ENCODE assay signal across 20 cellular contexts in genomic region chr1:21271550-21271949, GRCh38. TPM values are rescaled to one million over a fixed set of nuclear protein-coding genes. Genes with fewer than 3 reads are reported as not detected.
DNase-seq lines count a peak whose midpoint lies in the region; ATAC-seq and TF ChIP-seq lines count a peak whose summit lies in the region.
"Had no signal": no experiment of that assay in that cellular context is flagged by ENCODE, and none has a peak within 500 bp of the region (broad histone marks: within the 10 kb centered on the region; RNA-seq: fewer than 3 reads in every experiment).

No MANE protein-coding gene starts in this region.

- no peaks in the 10 kb centered on the region for H3K9me3 ChIP-seq in T-helper 17 cell (ENCODE audit: control insufficient read depth, low read length, poor library complexity, severe bottlenecking)
- H3K9me3 ChIP-seq in upper lobe of right lung = no peaks in the 10 kb centered on the region

- no peaks in the 10 kb centered on the region for H3K27me3 Mint-ChIP-seq in activated T-cell treated with anti-CD3 and anti-CD28 coated beads, Interleukin-2, amount 50 U/mL, for 72 hours (ENCODE audit: low read depth)
- no peaks in the 10 kb centered on the region for H3K27me3 Mint-ChIP-seq in T-helper 17 cell
- H3K27me3 Mint-ChIP-seq in stimulated activated memory B cell treated with anti-CD40 and anti-IgM and Interleukin-4, amounts not matched to agents 10 μg/mL and 1 μg/mL and 100 μg/mL, for 72 hours = no peaks in the 10 kb centered on the region
- H3K27me3 Mint-ChIP-seq: activated naive CD4-positive, alpha-beta T cell treated with anti-CD3 and anti-CD28 coated beads, Interleukin-2, amount 10 ng/mL, durations not matched to agents 7 days and 5 days; natural killer cell treated with Interleukin-12 subunit alpha and Interleukin-12 subunit beta and Interleukin-15 and Interleukin-18, amount 100 ng/mL, for 72 hours had no signal

- H3K27ac ChIP-seq in upper lobe of right lung = no peak overlapping the region
- H3K27ac ChIP-seq: BLaER1 treated with 17β-estradiol and CSF1 and Interleukin-3, amounts not matched to agents 10 nM and 100 nM had no signal

- intact Hi-C loops in left colon (cut with DNase I, micrococcal nuclease) (no loop called here), upper lobe of right lung (cut with DNase I) (no loop called here)

- no peak for TF ChIP-seq CTCF in upper lobe of right lung (IDR thresholded peaks at IDR 0.05)

- H3K27me3 ChIP-seq in upper lobe of right lung = no peaks in the 10 kb centered on the region
- H3K27me3 ChIP-seq: BLaER1 treated with 17β-estradiol and CSF1 and Interleukin-3, amounts not matched to agents 10 nM and 100 nM had no signal

- peak overlapping the region; percentile 61 for H3K27ac Mint-ChIP-seq in activated T-cell treated with anti-CD3 and anti-CD28 coated beads, Interleukin-2, amount 50 U/mL, for 72 hours
- peak overlapping the region; percentile 66 for H3K27ac Mint-ChIP-seq in T-helper 17 cell
- H3K27ac Mint-ChIP-seq in stimulated activated memory B cell treated with anti-CD40 and anti-IgM and Interleukin-4, amounts not matched to agents 10 μg/mL and 1 μg/mL and 100 μg/mL, for 72 hours = peak overlapping the region; percentile 60
- H3K27ac Mint-ChIP-seq: natural killer cell treated with Interleukin-12 subunit alpha and Interleukin-12 subunit beta and Interleukin-15 and Interleukin-18, amount 100 ng/mL, for 72 hours had no signal

- H3K36me3 Mint-ChIP-seq in activated T-cell treated with anti-CD3 and anti-CD28 coated beads, Interleukin-2, amount 50 U/mL, for 72 hours (ENCODE audit: insufficient read depth in 2 of 2) = peaks cover 10 to 41% of the 10 kb centered on the region in 2 donors
- H3K36me3 Mint-ChIP-seq in T-helper 17 cell (ENCODE audit: low read depth) = peaks cover 2% of the 10 kb centered on the region
- H3K36me3 Mint-ChIP-seq in stimulated activated memory B cell treated with anti-CD40 and anti-IgM and Interleukin-4, amounts not matched to agents 10 μg/mL and 1 μg/mL and 100 μg/mL, for 72 hours = peaks cover 84% of the 10 kb centered on the region

- H3K4me3 ChIP-seq in upper lobe of right lung = no peak overlapping the region
- H3K4me3 ChIP-seq: BLaER1 treated with 17β-estradiol and CSF1 and Interleukin-3, amounts not matched to agents 10 nM and 100 nM had no signal

- H3K4me1 Mint-ChIP-seq in activated T-cell treated with anti-CD3 and anti-CD28 coated beads, Interleukin-2, amount 50 U/mL, for 72 hours (ENCODE audit: low read depth) = peaks cover 40% of the 10 kb centered on the region
- peaks cover 17% of the 10 kb centered on the region for H3K4me1 Mint-ChIP-seq in T-helper 17 cell
- H3K4me1 Mint-ChIP-seq in stimulated activated memory B cell treated with anti-CD40 and anti-IgM and Interleukin-4, amounts not matched to agents 10 μg/mL and 1 μg/mL and 100 μg/mL, for 72 hours = peaks cover 23% of the 10 kb centered on the region

- peaks cover 12% of the 10 kb centered on the region for H3K4me1 ChIP-seq in upper lobe of right lung

- no peak overlapping the region for H3K4me3 Mint-ChIP-seq in activated T-cell treated with anti-CD3 and anti-CD28 coated beads, Interleukin-2, amount 50 U/mL, for 72 hours
- H3K4me3 Mint-ChIP-seq in T-helper 17 cell = no peak overlapping the region
- H3K4me3 Mint-ChIP-seq in stimulated activated memory B cell treated with anti-CD40 and anti-IgM and Interleukin-4, amounts not matched to agents 10 μg/mL and 1 μg/mL and 100 μg/mL, for 72 hours = no peak overlapping the region
- H3K4me3 Mint-ChIP-seq: activated naive CD4-positive, alpha-beta T cell treated with anti-CD3 and anti-CD28 coated beads, Interleukin-2, amount 10 ng/mL, durations not matched to agents 7 days and 5 days; brain; natural killer cell treated with Interleukin-12 subunit alpha and Interleukin-12 subunit beta and Interleukin-15 and Interleukin-18, amount 100 ng/mL, for 72 hours had no signal

- no peaks in the 10 kb centered on the region for H3K9me3 Mint-ChIP-seq in activated T-cell treated with anti-CD3 and anti-CD28 coated beads, Interleukin-2, amount 50 U/mL, for 72 hours
- H3K9me3 Mint-ChIP-seq in stimulated activated memory B cell treated with anti-CD40 and anti-IgM and Interleukin-4, amounts not matched to agents 10 μg/mL and 1 μg/mL and 100 μg/mL, for 72 hours = no peaks in the 10 kb centered on the region
- H3K9me3 Mint-ChIP-seq: activated naive CD4-positive, alpha-beta T cell treated with anti-CD3 and anti-CD28 coated beads, Interleukin-2, amount 10 ng/mL, durations not matched to agents 7 days and 5 days; brain; natural killer cell treated with Interleukin-12 subunit alpha and Interleukin-12 subunit beta and Interleukin-15 and Interleukin-18, amount 100 ng/mL, for 72 hours had no signal

- no peak for ATAC-seq in activated T-cell treated with anti-CD3 and anti-CD28 coated beads, Interleukin-2, amount 50 U/mL, for 72 hours (replicated peaks in 1 of 2)
- ATAC-seq in T-helper 17 cell = no peak
- ATAC-seq in left colon = peak; percentile 20
- ATAC-seq in stimulated activated memory B cell treated with anti-CD40 and anti-IgM and Interleukin-4, amounts not matched to agents 10 μg/mL and 1 μg/mL and 100 μg/mL, for 72 hours = no peak
- no peak for ATAC-seq in HG03045 (IDR thresholded peaks at IDR 0.05; ENCODE audit: unreplicated experiment)
- no peak for ATAC-seq in upper lobe of right lung
- ATAC-seq: natural killer cell treated with Interleukin-12 subunit alpha and Interleukin-12 subunit beta and Interleukin-15 and Interleukin-18, amount 100 ng/mL, for 72 hours had no signal

- no peak for DNase-seq in activated T-cell treated with anti-CD3 and anti-CD28 coated beads, Interleukin-2, amount 50 U/mL, for 72 hours
- no peak for DNase-seq in activated T-cell treated with anti-CD3 and anti-CD28 coated beads, Interleukin-2, amount 50 U/mL, for 48 hours
- DNase-seq in T-helper 17 cell (no peak), left colon (no peak), NCI-H2171 (lab: John Stamatoyannopoulos, UW) (no peak), upper lobe of right lung (no peak)
- DNase-seq: activated CD4-positive, alpha-beta T cell treated with anti-CD3 and anti-CD28 coated beads for 4 hours; activated CD8-positive, alpha-beta memory T cell treated with anti-CD3 and anti-CD28 coated beads, Interleukin-2, amount 50 U/mL, for 48 hours; activated naive CD4-positive, alpha-beta T cell treated with anti-CD3 and anti-CD28 coated beads, Interleukin-2, amount 10 ng/mL, durations not matched to agents 7 days and 5 days; DMS 273 treated with DMSO at 0.1 percent for 48 hours; GDM1; NCI-H146; NCI-H2171 treated with DMSO at 0.1 percent for 48 hours; NCI-H526; stimulated activated CD4-positive, alpha-beta T cell treated with anti-CD3 and anti-CD28 coated beads, Interleukin-2, amount 100 ng/mL, for 48 hours had no signal

- H3K36me3 ChIP-seq in upper lobe of right lung = peaks cover 23% of the 10 kb centered on the region

RNA-seq across cellular contexts. Expression of gene ECE1, which starts 18.7 kb away (rescaled TPM):
- 100 to 1,000 TPM; 159 to 193 TPM for total RNA-seq in activated T-cell treated with anti-CD3 and anti-CD28 coated beads, Interleukin-2, amount 50 U/mL, for 72 hours
- 100 to 1,000 TPM; 116 to 117 TPM for total RNA-seq in T-helper 17 cell
- total RNA-seq in left colon = 100 to 1,000 TPM; 110 to 165 TPM
- 108 TPM for total RNA-seq in upper lobe of right lung
